ENCODE assay signal across 22 cellular contexts in genomic region chr9:112747094-112747493, GRCh38. TPM values are rescaled to one million over a fixed set of nuclear protein-coding genes. Genes with fewer than 3 reads are reported as not detected.
DNase-seq lines count a peak whose midpoint lies in the region; ATAC-seq, FAIRE-seq and TF ChIP-seq lines count a peak whose summit lies in the region.
"Had no signal": no experiment of that assay in that cellular context is flagged by ENCODE, and none has a peak within 500 bp of the region (broad histone marks: within the 10 kb centered on the region; RNA-seq: fewer than 3 reads in every experiment).

No MANE protein-coding gene starts in this region.

- TF ChIP-seq CTCF in dorsolateral prefrontal cortex (IDR thresholded peaks at IDR 0.05 in 54 of 56, conservative IDR thresholded peaks at IDR 0.05 in 2 of 56; ENCODE audit: low read depth in 1 of 56, partially characterized antibody in 56 of 56) (peak in 13 of 56 donors; percentile 4 to 32 (median 14)), kidney (IDR thresholded peaks at IDR 0.05; ENCODE audit: borderline replicate concordance, extremely low read depth, insufficient read depth) (no peak)

- H3K79me2 ChIP-seq in Karpas-422 (ENCODE audit: low read length): peaks cover 30% of the 10 kb centered on the region

- H3K4me3 ChIP-seq in Karpas-422 (ENCODE audit: low read length): no peak overlapping the region
- H3K4me3 ChIP-seq in dorsolateral prefrontal cortex: peak overlapping the region in 15 of 59 donors; percentile 0 to 46 (median 15)
- H3K4me3 ChIP-seq in mesodermal cell (ENCODE audit: extremely low read depth, insufficient read depth, low read length, poor library complexity, severe bottlenecking): no peak overlapping the region
- no peak overlapping the region for H3K4me3 ChIP-seq in kidney (ENCODE audit: low read length in 2 of 2)
- H3K4me3 ChIP-seq: GM23338, Peyer's patch, thyroid gland had no signal

- intact Hi-C loops in dorsolateral prefrontal cortex (cut with DNase I) (loop anchor here (2.0 kb wide), 1 partner anchor 28 kb away; the partner anchor contains the start of gene INIP (in 2 of the 2)), sciatic nerve (cut with DNase I) (no loop called here), kidney (cut with DNase I) (no loop called here)

- H3K9me3 ChIP-seq in Karpas-422 (ENCODE audit: low read length) (no peaks in the 10 kb centered on the region), mesodermal cell (ENCODE audit: control insufficient read depth, low read length) (no peaks in the 10 kb centered on the region), kidney (ENCODE audit: control insufficient read depth in 1 of 2, low read length in 2 of 2) (no peaks in the 10 kb centered on the region)
- H3K9me3 ChIP-seq: Peyer's patch, SK-N-SH, thyroid gland had no signal

- H3K27ac ChIP-seq in Karpas-422 (ENCODE audit: low read length) (peak overlapping the region; percentile 82), dorsolateral prefrontal cortex (peak overlapping the region; percentile 1 to 100 (median 97)), mesodermal cell (ENCODE audit: low read depth, low read length, severe bottlenecking) (peak overlapping the region; percentile 16), kidney (ENCODE audit: low read depth in 2 of 2, low read length in 2 of 2) (no peak overlapping the region)
- H3K27ac ChIP-seq: Peyer's patch, thyroid gland had no signal

- H3K36me3 ChIP-seq in Karpas-422 (ENCODE audit: insufficient read depth, low read length): no peaks in the 10 kb centered on the region
- H3K36me3 ChIP-seq in mesodermal cell (ENCODE audit: control insufficient read depth, insufficient read depth, low read length): no peaks in the 10 kb centered on the region
- H3K36me3 ChIP-seq in kidney (ENCODE audit: control insufficient read depth in 1 of 2, insufficient read depth in 2 of 2, low read length in 2 of 2): no peaks in the 10 kb centered on the region
- H3K36me3 ChIP-seq: Peyer's patch, thyroid gland had no signal

- no peak for FAIRE-seq in H54 (lab: Jason Lieb, UNC)
- no peak for FAIRE-seq in kidney (lab: Jason Lieb, UNC)
- FAIRE-seq: astrocyte, GM19239 had no signal

- DNase-seq in Karpas-422: no peak
- peak in 9 of 10 donors; percentile 38 to 91 (median 78) for DNase-seq in dorsolateral prefrontal cortex
- DNase-seq in sciatic nerve (ENCODE audit: low spot score): no peak
- no peak for DNase-seq in iPS-NIHi11 (ENCODE audit: low spot score)
- no peak for DNase-seq in H54 (ENCODE audit: insufficient read length, low spot score)
- DNase-seq in kidney: no peak
- DNase-seq: activated CD8-positive, alpha-beta memory T cell treated with anti-CD3 and anti-CD28 coated beads for 24 hours; activated naive CD4-positive, alpha-beta T cell treated with anti-CD3 and anti-CD28 coated beads, Interleukin-2, amount 10 ng/mL, durations not matched to agents 7 days and 5 days; activated T-cell treated with anti-CD3 and anti-CD28 coated beads, Interleukin-2, amount 50 U/mL, for 48 hours; cerebellar nuclear complex; effector memory CD4-positive, alpha-beta T cell; NCI-H1930; NK-92 treated with Interleukin-12 subunit alpha and Interleukin-12 subunit beta, amount 100 ng/mL, for 24 hours; Peyer's patch; SK-N-SH; thyroid gland had no signal

- H2AFZ ChIP-seq in Karpas-422 (ENCODE audit: low read length): no peak overlapping the region
- H2AFZ ChIP-seq: GM23338 had no signal

- H3K4me2 ChIP-seq in Karpas-422 (ENCODE audit: low read depth, low read length, poor library complexity, severe bottlenecking): no peak overlapping the region
- H3K4me2 ChIP-seq: GM23338, SK-N-SH had no signal

- H3K4me1 ChIP-seq in Karpas-422 (ENCODE audit: low read length): peaks cover 45% of the 10 kb centered on the region
- H3K4me1 ChIP-seq in mesodermal cell (ENCODE audit: control insufficient read depth, insufficient read depth, low read length, poor library complexity, severe bottlenecking): peaks cover 3% of the 10 kb centered on the region
- peaks cover 4 to 11% of the 10 kb centered on the region in 2 donors for H3K4me1 ChIP-seq in kidney (ENCODE audit: control insufficient read depth in 1 of 2, insufficient read depth in 1 of 2, low read depth in 1 of 2, low read length in 2 of 2)

- H3K9ac ChIP-seq in Karpas-422 (ENCODE audit: low read length): no peak overlapping the region
- H3K9ac ChIP-seq in kidney (ENCODE audit: low read length in 2 of 2): no peak overlapping the region
- H3K9ac ChIP-seq: SK-N-SH had no signal

- no peak for TF ChIP-seq POLR2A in H54 (IDR thresholded peaks at IDR 0.05; ENCODE audit: low read depth, low read length)

- H3K9me2 ChIP-seq in Karpas-422 (replicated peaks; ENCODE audit: insufficient read depth, low read length): no peaks in the 10 kb centered on the region
- H3K9me2 ChIP-seq: SK-N-SH had no signal

- WGBS in mesodermal cell (ENCODE audit: insufficient coverage in 2 of 2), 2 experiments: 89 to 92% methylated on average over 7 of the region's 7 CpGs

- ATAC-seq in sciatic nerve: peak; percentile 60
- ATAC-seq in HG03196 (IDR thresholded peaks at IDR 0.05; ENCODE audit: unreplicated experiment): no peak
- ATAC-seq: activated CD4-positive, CD25-positive, alpha-beta regulatory T cell treated with anti-CD3 and anti-CD28 coated beads, Interleukin-2, amount 50 U/mL, for 24 hours; GM23338 had no signal

- no peaks in the 10 kb centered on the region for H4K20me1 ChIP-seq in Karpas-422 (ENCODE audit: insufficient read depth, low read depth, low read length)

- H3K27me3 ChIP-seq in Karpas-422 (ENCODE audit: low read length) (no peaks in the 10 kb centered on the region), dorsolateral prefrontal cortex (no peaks in the 10 kb centered on the region)
- H3K27me3 ChIP-seq: Peyer's patch, thyroid gland had no signal

RNA-seq across cellular contexts. Expression of gene SNX30, which starts 3.5 kb away (rescaled TPM):
- 41.1 and 43.8 TPM in 2 replicates for total RNA-seq in Karpas-422 (2014; rRNA removed; shearing (Covaris generic); ENCODE audit: low replicate concordance)
- total RNA-seq in dorsolateral prefrontal cortex (10 to 100 TPM; 19.1 to 51.5 (median 35.4) TPM), sciatic nerve (10.7 TPM), kidney (22.9 TPM)
- 9.4 TPM for polyA plus RNA-seq in mesodermal cell (2013, experiment 1 of 2)
- 8.1 TPM for polyA plus RNA-seq in mesodermal cell (2013, experiment 2 of 2)
- polyA plus RNA-seq in kidney (ENCODE audit: insufficient read depth, low read depth, low replicate concordance): 7.9 TPM

RNA-seq across cellular contexts. Expression of gene INIP, which starts 29.2 kb away (rescaled TPM):
- 37.0 and 51.0 TPM in 2 replicates for total RNA-seq in Karpas-422 (2014; rRNA removed; shearing (Covaris generic); ENCODE audit: low replicate concordance)
- 10 to 100 TPM; 23.7 to 52.8 (median 39.3) TPM for total RNA-seq in dorsolateral prefrontal cortex
- 19.1 TPM for polyA plus RNA-seq in mesodermal cell (2013, experiment 1 of 2)
- polyA plus RNA-seq in mesodermal cell (2013, experiment 2 of 2): 18.9 TPM
- total RNA-seq in sciatic nerve: 23.5 TPM
- total RNA-seq in kidney: 25.7 TPM
- 14.5 TPM for polyA plus RNA-seq in kidney (ENCODE audit: insufficient read depth, low read depth, low replicate concordance)

Comparison
In these comparisons a context has a peak if more than half of its experiments do, and no peak if none do; other contexts are left out.
1. DNase-seq: peak in dorsolateral prefrontal cortex (9 of 10); none in Karpas-422 (single experiment), sciatic nerve (single experiment), iPS-NIHi11 (single experiment), H54 (single experiment) and kidney (single experiment).
2. H3K27ac ChIP-seq: peak in Karpas-422 (single experiment), dorsolateral prefrontal cortex (59 of 59) and mesodermal cell (single experiment); none in kidney (0 of 2).
3. intact Hi-C loops: an anchor here in dorsolateral prefrontal cortex (2.0 kb wide); none called in sciatic nerve and kidney.